In the genomic region with DNA sequence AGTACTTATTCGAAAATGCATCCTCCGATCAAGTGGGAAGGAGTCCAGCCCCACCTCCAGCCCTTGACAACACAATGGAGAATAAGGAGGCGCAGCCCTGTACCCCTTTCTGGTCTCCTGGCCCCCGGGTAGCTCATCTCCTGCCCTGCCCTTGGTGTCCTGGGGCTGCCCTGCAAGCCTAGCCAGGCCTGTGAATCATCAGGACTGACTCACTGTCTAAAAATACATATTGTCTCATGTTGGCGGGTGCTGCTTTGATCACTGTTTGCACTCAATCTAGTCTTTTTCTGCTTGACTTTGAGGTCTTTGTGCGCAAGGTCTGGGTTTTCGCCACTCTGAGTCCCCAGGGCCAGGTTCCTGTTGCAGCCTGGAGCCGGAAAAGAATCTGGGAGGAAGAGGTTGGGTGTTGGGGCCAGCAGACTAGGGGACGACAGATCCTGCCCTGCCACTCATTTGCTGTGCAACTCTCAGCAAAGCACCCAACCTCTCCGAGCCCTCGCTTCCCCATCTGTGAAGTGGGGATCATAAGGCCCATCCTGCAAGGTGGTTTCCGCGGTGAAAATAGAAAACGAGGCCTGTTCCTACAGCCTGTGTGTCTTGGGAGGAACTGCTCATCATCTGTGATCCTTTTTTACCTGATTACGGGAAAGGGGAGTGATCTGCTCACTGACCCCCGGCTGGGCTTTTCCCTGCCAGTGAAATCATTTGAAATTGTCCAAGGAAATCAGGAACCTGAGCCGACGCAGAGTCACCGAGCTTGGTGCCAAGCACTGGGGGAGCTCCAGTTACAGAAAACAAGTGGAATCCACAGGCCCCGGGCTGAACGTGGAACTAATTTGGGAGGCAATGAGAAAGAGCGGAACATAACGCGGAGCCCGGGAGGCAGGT, we compare ENCODE assay signal across 8 cellular contexts.
DNase-seq lines count a peak whose midpoint lies in the region; ATAC-seq and TF ChIP-seq lines count a peak whose summit lies in the region.

No MANE protein-coding gene starts in this region.

- peaks cover 23% of the 10 kb centered on the region for H3K4me1 ChIP-seq in ACC112 (ENCODE audit: control insufficient read depth, insufficient read depth, low read length, unreplicated experiment)
- H3K4me1 ChIP-seq in esophagus squamous epithelium: peaks cover 8 to 34% (median 18%) of the 10 kb centered on the region in 3 donors
- H3K4me1 ChIP-seq in ovary (ENCODE audit: insufficient read depth): peaks cover 10% of the 10 kb centered on the region

- TF ChIP-seq EP300 in ovary (IDR thresholded peaks at IDR 0.05): no peak

- H3K4me3 ChIP-seq in ACC112 (ENCODE audit: low read depth, low read length) (peak overlapping the region; percentile 46), esophagus squamous epithelium (peak overlapping the region in 1 of 4 donors; percentile 23), ovary (no peak overlapping the region)

- intact Hi-C loops in esophagus squamous epithelium (cut with DNase I) (no loop called here), ovary (cut with DNase I) (loop anchor here in 1 of 4 donors (10.0 kb wide), 1 partner anchor 125 kb away; no protein-coding TSS in a partner anchor)

- peak; percentile 77 for ATAC-seq in GM21723 (IDR thresholded peaks at IDR 0.05; ENCODE audit: unreplicated experiment)
- no peak for ATAC-seq in HG02981 (IDR thresholded peaks at IDR 0.05; ENCODE audit: unreplicated experiment)

- WGBS in esophagus squamous epithelium, 2 donors: 13 to 36% methylated on average over 11 to 22 of the region's 25 CpGs
- WGBS in ovary, 3 donors: 57 to 60% (median 59%) methylated on average over 25 of the region's 25 CpGs

- no peaks in the 10 kb centered on the region for H3K79me2 ChIP-seq in ACC112 (ENCODE audit: control insufficient read depth, insufficient read depth, low read length, unreplicated experiment)

- peak overlapping the region; percentile 76 for H3K27ac ChIP-seq in ACC112 (ENCODE audit: low read depth, low read length)
- peak overlapping the region; percentile 34 to 80 (median 78) for H3K27ac ChIP-seq in esophagus squamous epithelium
- no peak overlapping the region for H3K27ac ChIP-seq in ovary

- H3K9me3 ChIP-seq in esophagus squamous epithelium: no peaks in the 10 kb centered on the region
- no peaks in the 10 kb centered on the region for H3K9me3 ChIP-seq in ovary

- peak overlapping the region; percentile 43 for H2AFZ ChIP-seq in ACC112 (ENCODE audit: low read length, unreplicated experiment)

- no peaks in the 10 kb centered on the region for H3K36me3 ChIP-seq in ACC112 (ENCODE audit: insufficient read depth, low read length)
- no peaks in the 10 kb centered on the region for H3K36me3 ChIP-seq in esophagus squamous epithelium
- no peaks in the 10 kb centered on the region for H3K36me3 ChIP-seq in ovary

- no peak for TF ChIP-seq CTCF in esophagus squamous epithelium (IDR thresholded peaks at IDR 0.05)
- no peak for TF ChIP-seq CTCF in ovary (IDR thresholded peaks at IDR 0.05)

- H3K27me3 ChIP-seq in ACC112 (ENCODE audit: insufficient read depth, low read length) (no peaks in the 10 kb centered on the region), esophagus squamous epithelium (no peaks in the 10 kb centered on the region), ovary (no peaks in the 10 kb centered on the region)

- peak; percentile 3 to 30 for DNase-seq in NOMO-1 (lab: John Stamatoyannopoulos, UW; ENCODE audit: unreplicated experiment in 2 of 2)
- no peak for DNase-seq in esophagus squamous epithelium (lab: John Stamatoyannopoulos, UW)
- peak in 4 of 5 donors; percentile 25 to 48 (median 40) for DNase-seq in ovary
- no peak for DNase-seq in NCI-H524 (lab: John Stamatoyannopoulos, UW)
- no peak for DNase-seq in OCI-M2 (lab: John Stamatoyannopoulos, UW; ENCODE audit: unreplicated experiment)

- TF ChIP-seq POLR2A in esophagus squamous epithelium (IDR thresholded peaks at IDR 0.05) (no peak), ovary (IDR thresholded peaks at IDR 0.05) (no peak)

Comparison
In these comparisons a context has a peak if more than half of its experiments do, and no peak if none do; other contexts are left out.
1. H3K27ac ChIP-seq: peak in ACC112 (single experiment) and esophagus squamous epithelium (4 of 4); none in ovary (0 of 2).
2. DNase-seq: peak in NOMO-1 (2 of 2) and ovary (4 of 5); none in esophagus squamous epithelium (single experiment), NCI-H524 (0 of 2) and OCI-M2 (single experiment).